8 cellular contexts compared by ENCODE assay signal in genomic region chr17:32083549-32083948, GRCh38. TPM values are rescaled to one million over a fixed set of nuclear protein-coding genes. Genes with fewer than 3 reads are reported as not detected.
A peak's percentile ranks its signal among the peaks of the same experiment; 100 is the strongest.
DNase-seq lines count a peak whose midpoint lies in the region; ATAC-seq and TF ChIP-seq lines count a peak whose summit lies in the region.
"Not testable (repeated sequence)": the region's sequence is repeated elsewhere in the genome, so short reads cannot be mapped to it uniquely, and the experiment has no call there.

No MANE protein-coding gene starts in this region.

- H3K79me2 ChIP-seq in neural progenitor cell (ENCODE audit: low read depth): not testable (repeated sequence)

- not testable (repeated sequence) for H3K27ac ChIP-seq in RWPE2 (ENCODE audit: poor library complexity, severe bottlenecking); iPS-18a (ENCODE audit: low read length)
- peak overlapping the region; percentile 48 for H3K27ac ChIP-seq in angular gyrus (ENCODE audit: low read depth, low read length)
- peak overlapping the region; percentile 94 for H3K27ac ChIP-seq in neural progenitor cell
- H3K27ac ChIP-seq in stomach: peak overlapping the region in 3 of 5 donors; percentile 26 to 62 (median 46)

- H3K4me3 Mint-ChIP-seq in HFFc6: peak overlapping the region; percentile 49
- peak overlapping the region; percentile 74 for H3K4me3 Mint-ChIP-seq in neural progenitor cell

- not testable (repeated sequence) for H3K27me3 Mint-ChIP-seq in HFFc6 (ENCODE audit: insufficient read depth); neural progenitor cell (ENCODE audit: insufficient read depth, low read depth)

- 0 to 14% (median 11%) methylated on average over 2 to 8 of the region's 13 CpGs for WGBS in stomach, 5 donors

- not testable (repeated sequence) for H3K9me3 Mint-ChIP-seq in HFFc6, neural progenitor cell

- H3K27ac Mint-ChIP-seq in HFFc6: peak overlapping the region; percentile 57
- H3K27ac Mint-ChIP-seq in neural progenitor cell: peak overlapping the region; percentile 60

- TF ChIP-seq EP300 in stomach (IDR thresholded peaks at IDR 0.05): not testable (repeated sequence)

- H3K4me1 ChIP-seq in BE2C; RWPE2 (ENCODE audit: insufficient read depth, poor library complexity, severe bottlenecking); iPS-18a (ENCODE audit: control insufficient read depth, low read depth, low read length); neural progenitor cell: not testable (repeated sequence)
- peaks cover 0 to 12% (median 6%) of the 10 kb centered on the region in 4 donors for H3K4me1 ChIP-seq in stomach

- not testable (repeated sequence) for ATAC-seq in RWPE2 (ENCODE audit: low read depth)

- TF ChIP-seq POLR2A in stomach (IDR thresholded peaks at IDR 0.05): not testable (repeated sequence)

- not testable (repeated sequence) for H3K4me1 Mint-ChIP-seq in HFFc6 (ENCODE audit: low read depth)
- peaks cover 11% of the 10 kb centered on the region for H3K4me1 Mint-ChIP-seq in neural progenitor cell

- not testable (repeated sequence) for H3K36me3 Mint-ChIP-seq in HFFc6 (ENCODE audit: low read depth); neural progenitor cell

- not testable (repeated sequence) for H2AFZ ChIP-seq in neural progenitor cell (replicated peaks)

- H3K9me3 ChIP-seq in BE2C; RWPE2 (ENCODE audit: severe bottlenecking); iPS-18a (ENCODE audit: control insufficient read depth, low read depth, low read length); neural progenitor cell (ENCODE audit: low read depth); stomach: not testable (repeated sequence)

- not testable (repeated sequence) for H4K20me1 ChIP-seq in neural progenitor cell (ENCODE audit: low read depth)

- H3F3A ChIP-seq in neural progenitor cell (ENCODE audit: low read depth): peaks cover 12% of the 10 kb centered on the region

- not testable (repeated sequence) for H3K27me3 ChIP-seq in BE2C; RWPE2 (ENCODE audit: insufficient read depth, poor library complexity, severe bottlenecking); iPS-18a (ENCODE audit: control insufficient read depth, insufficient read depth, low read length); neural progenitor cell; stomach

- not testable (repeated sequence) for H3K36me3 ChIP-seq in BE2C; RWPE2 (ENCODE audit: low read depth); iPS-18a (ENCODE audit: control insufficient read depth, low read depth, low read length); neural progenitor cell; stomach

- H3K4me2 ChIP-seq in neural progenitor cell: peak overlapping the region; percentile 74

- not testable (repeated sequence) for DNase-seq in BE2C; HFFc6; RWPE2 (ENCODE audit: low spot score); epithelial cell of esophagus (ENCODE audit: low read depth); stomach
- peak; percentile 23 for DNase-seq in neural progenitor cell (ENCODE audit: low spot score)

- intact Hi-C loops in stomach (cut with DNase I; ENCODE audit: low total_unique reads): not testable (repeated sequence)

- H3K4me3 ChIP-seq in BE2C (ENCODE audit: low read depth, low read length) (peak overlapping the region; percentile 43), RWPE2 (ENCODE audit: severe bottlenecking) (peak overlapping the region; percentile 18), epithelial cell of esophagus (ENCODE audit: low read length) (peak overlapping the region; percentile 41), iPS-18a (ENCODE audit: low read length) (peak overlapping the region; percentile 56), neural progenitor cell (peak overlapping the region; percentile 46), stomach (peak overlapping the region; percentile 43 to 52 (median 50))

- not testable (repeated sequence) for TF ChIP-seq CTCF in BE2C (IDR thresholded peaks at IDR 0.05; ENCODE audit: low read depth, low read length); HFFc6 (IDR thresholded peaks at IDR 0.05); RWPE2 (IDR thresholded peaks at IDR 0.05; ENCODE audit: poor library complexity, severe bottlenecking); epithelial cell of esophagus (IDR thresholded peaks at IDR 0.05; ENCODE audit: insufficient read depth, low read depth, low read length, missing control alignments); neural progenitor cell (IDR thresholded peaks at IDR 0.05); stomach (IDR thresholded peaks at IDR 0.05)

- peak overlapping the region; percentile 73 for H3K9ac ChIP-seq in iPS-18a (ENCODE audit: low read length)
- H3K9ac ChIP-seq in neural progenitor cell: not testable (repeated sequence)

RNA-seq across cellular contexts. Expression of gene RHOT1, which starts 58.8 kb away (rescaled TPM):
- polyA plus RNA-seq in BE2C (2012; ENCODE audit: insufficient read depth, insufficient read length, low read depth): 21.2 TPM
- 10 to 100 TPM; 20.8 to 26.8 (median 23.6) TPM for total RNA-seq in HFFc6 (2021; fragmentation: NEBNext Ultra II Directional; extraction: Animal tissue kit (Norgen Biotek cat#: 25700))
- 43.7 and 76.4 TPM in 2 replicates for total RNA-seq in neural progenitor cell (ENCODE audit: low replicate concordance)
- total RNA-seq in stomach: 100 to 1,000 TPM in 1 of 5 donors, 10 to 100 TPM in 3, 1 to 10 TPM in 1; 7.0 to 219 (median 80.0) TPM
- polyA plus RNA-seq in stomach: 10 to 100 TPM; 28.0 to 41.5 (median 32.5) TPM
